ENCODE assay signal across 9 cellular contexts in genomic region chr19:51016798-51017683, GRCh38. TPM values are rescaled to one million over a fixed set of nuclear protein-coding genes. Genes with fewer than 3 reads are reported as not detected.
DNase-seq lines count a peak whose midpoint lies in the region; ATAC-seq and TF ChIP-seq lines count a peak whose summit lies in the region.
"Had no signal": no experiment of that assay in that cellular context is flagged by ENCODE, and none has a peak within 500 bp of the region (broad histone marks: within the 10 kb centered on the region; RNA-seq: fewer than 3 reads in every experiment).

No MANE protein-coding gene starts in this region.

- H2AFZ ChIP-seq in OCI-LY1 (ENCODE audit: low read length): no peak overlapping the region

- peaks cover 57% of the 10 kb centered on the region for H3K27me3 Mint-ChIP-seq in activated naive CD8-positive, alpha-beta T cell treated with anti-CD3 and anti-CD28 coated beads, Interleukin-2, amount 10 ng/mL, durations not matched to agents 7 days and 5 days

- no peaks in the 10 kb centered on the region for H3F3A ChIP-seq in OCI-LY1 (ENCODE audit: insufficient read depth, low read length)

- H3K27me3 ChIP-seq in AG04450 (ENCODE audit: control insufficient read depth, insufficient read depth, low read length) (peaks cover 26% of the 10 kb centered on the region), OCI-LY1 (ENCODE audit: insufficient read depth, low read length) (no peaks in the 10 kb centered on the region), rectal smooth muscle tissue (ENCODE audit: control insufficient read depth, insufficient read depth, low read length) (peaks cover 9% of the 10 kb centered on the region)

- ATAC-seq in activated naive CD8-positive, alpha-beta T cell treated with anti-CD3 and anti-CD28 coated beads, Interleukin-2, amount 10 ng/mL, durations not matched to agents 7 days and 5 days (ENCODE audit: low read depth): peak; percentile 46
- no peak for ATAC-seq in HG03108 (IDR thresholded peaks at IDR 0.05; ENCODE audit: unreplicated experiment)
- ATAC-seq in HG02981 (IDR thresholded peaks at IDR 0.05; ENCODE audit: unreplicated experiment): no peak

- no peak overlapping the region for H3K4me2 ChIP-seq in OCI-LY1 (ENCODE audit: low read length)

- H3K36me3 ChIP-seq in OCI-LY1 (ENCODE audit: insufficient read depth, low read length) (no peaks in the 10 kb centered on the region), rectal smooth muscle tissue (ENCODE audit: control insufficient read depth, insufficient read depth, low read length) (no peaks in the 10 kb centered on the region)

- CTCF ChIA-PET in AG04450 (lab: Charles Lee): interaction anchor here (0.5 to 1.6 kb wide), 9 partner anchors 9 to 641 kb away, joined by 3 to 5 read pairs (median 3); partner anchors contain the start of gene NR1H2

- H3K4me1 Mint-ChIP-seq in activated naive CD8-positive, alpha-beta T cell treated with anti-CD3 and anti-CD28 coated beads, Interleukin-2, amount 10 ng/mL, durations not matched to agents 7 days and 5 days: peaks cover 27% of the 10 kb centered on the region

- no peaks in the 10 kb centered on the region for H3K79me2 ChIP-seq in OCI-LY1 (ENCODE audit: insufficient read depth, low read length)

- DNase-seq in AG04450 (ENCODE audit: low read depth, low spot score): no peak
- peak; percentile 85 for DNase-seq in GM13976 (ENCODE audit: low spot score)
- DNase-seq in activated naive CD8-positive, alpha-beta T cell treated with anti-CD3 and anti-CD28 coated beads, Interleukin-2, amount 10 ng/mL, durations not matched to agents 7 days and 5 days: peak; percentile 73
- peak; percentile 36 for DNase-seq in hepatic stellate cell (ENCODE audit: low spot score)

- POLR2A ChIA-PET in AG04450 (lab: Yijun Ruan, JAX): no interaction called here
- POLR2A ChIA-PET in activated naive CD8-positive, alpha-beta T cell treated with anti-CD3 and anti-CD28 coated beads, Interleukin-2, amount 10 ng/mL, durations not matched to agents 7 days and 5 days (lab: Charles Lee): no interaction called here

- no peaks in the 10 kb centered on the region for H3K9me3 Mint-ChIP-seq in activated naive CD8-positive, alpha-beta T cell treated with anti-CD3 and anti-CD28 coated beads, Interleukin-2, amount 10 ng/mL, durations not matched to agents 7 days and 5 days

- no peak overlapping the region for H3K27ac Mint-ChIP-seq in activated naive CD8-positive, alpha-beta T cell treated with anti-CD3 and anti-CD28 coated beads, Interleukin-2, amount 10 ng/mL, durations not matched to agents 7 days and 5 days

- in situ Hi-C loops in GM13976 (cut with MboI; ENCODE audit: low sequenced_read_pairs, unreplicated experiment): no loop called here

- H3K9me2 ChIP-seq in OCI-LY1 (ENCODE audit: low read depth, low read length): no peaks in the 10 kb centered on the region

- no peak overlapping the region for H3K27ac ChIP-seq in AG04450 (ENCODE audit: low read depth, low read length)
- no peak overlapping the region for H3K27ac ChIP-seq in OCI-LY1 (ENCODE audit: low read depth, low read length, poor library complexity, severe bottlenecking)
- no peak overlapping the region for H3K27ac ChIP-seq in rectal smooth muscle tissue (ENCODE audit: low read depth, low read length)

- peak; percentile 58 for TF ChIP-seq CTCF in AG04450 (IDR thresholded peaks at IDR 0.05; ENCODE audit: low read depth, low read length)
- TF ChIP-seq CTCF in GM13976 (IDR thresholded peaks at IDR 0.05; ENCODE audit: borderline replicate concordance, control extremely low read depth, extremely low read depth, insufficient read depth, missing control alignments): peak; percentile 82
- peak; percentile 53 for TF ChIP-seq CTCF in OCI-LY1 (IDR thresholded peaks at IDR 0.05; ENCODE audit: low read length)

- H3K4me3 ChIP-seq in AG04450 (ENCODE audit: low read depth, low read length) (no peak overlapping the region), OCI-LY1 (ENCODE audit: low read depth, low read length, poor library complexity, severe bottlenecking) (no peak overlapping the region), rectal smooth muscle tissue (ENCODE audit: low read length) (peak overlapping the region; percentile 14)

- H3K9ac ChIP-seq in OCI-LY1 (ENCODE audit: low read length) (no peak overlapping the region), rectal smooth muscle tissue (ENCODE audit: low read length) (no peak overlapping the region)

- H3K9me3 ChIP-seq in AG04450 (ENCODE audit: control insufficient read depth, insufficient read depth, low read length) (peaks cover 4% of the 10 kb centered on the region; the same call in 1 of the 2 replicates), OCI-LY1 (ENCODE audit: low read length) (no peaks in the 10 kb centered on the region)

- H4K20me1 ChIP-seq in OCI-LY1 (ENCODE audit: insufficient read depth, low read length): no peaks in the 10 kb centered on the region

- H3K4me1 ChIP-seq in OCI-LY1 (ENCODE audit: insufficient read depth, low read length, severe bottlenecking): no peaks in the 10 kb centered on the region
- no peaks in the 10 kb centered on the region for H3K4me1 ChIP-seq in rectal smooth muscle tissue (ENCODE audit: control insufficient read depth, insufficient read depth, low read length)

- H3K4me3 Mint-ChIP-seq in activated naive CD8-positive, alpha-beta T cell treated with anti-CD3 and anti-CD28 coated beads, Interleukin-2, amount 10 ng/mL, durations not matched to agents 7 days and 5 days: peak overlapping the region; percentile 44

- H3K36me3 Mint-ChIP-seq in activated naive CD8-positive, alpha-beta T cell treated with anti-CD3 and anti-CD28 coated beads, Interleukin-2, amount 10 ng/mL, durations not matched to agents 7 days and 5 days: no peaks in the 10 kb centered on the region

RNA-seq across cellular contexts. Expression of gene KLK10, which starts 2.5 kb away (rescaled TPM):
- not detected in 2 replicates for polyA plus RNA-seq in AG04450 (2011; rRNA removed)
- polyA minus RNA-seq in AG04450 (2011; rRNA and poly(A)+ RNA removed): not detected in 2 replicates
- not detected for total RNA-seq in activated naive CD8-positive, alpha-beta T cell treated with anti-CD3 and anti-CD28 coated beads, Interleukin-2, amount 10 ng/mL, durations not matched to agents 7 days and 5 days
- total RNA-seq: temporal lobe had no signal

RNA-seq across cellular contexts. Expression of gene KLK11, which starts 9.4 kb away (rescaled TPM):
- not detected in 2 replicates for polyA plus RNA-seq in AG04450 (2011; rRNA removed)
- not detected in 2 replicates for polyA minus RNA-seq in AG04450 (2011; rRNA and poly(A)+ RNA removed)
- not detected for total RNA-seq in activated naive CD8-positive, alpha-beta T cell treated with anti-CD3 and anti-CD28 coated beads, Interleukin-2, amount 10 ng/mL, durations not matched to agents 7 days and 5 days
- total RNA-seq: temporal lobe had no signal

RNA-seq across cellular contexts. Expression of gene KLK8, which starts 15.6 kb away (rescaled TPM):
- polyA plus RNA-seq in AG04450 (2011; rRNA removed): not detected in 2 replicates
- polyA minus RNA-seq in AG04450 (2011; rRNA and poly(A)+ RNA removed): not detected in 2 replicates
- total RNA-seq in activated naive CD8-positive, alpha-beta T cell treated with anti-CD3 and anti-CD28 coated beads, Interleukin-2, amount 10 ng/mL, durations not matched to agents 7 days and 5 days: not detected
- total RNA-seq: temporal lobe had no signal

RNA-seq across cellular contexts. Expression of gene KLK12, which starts 17.8 kb away (rescaled TPM):
- not detected in 2 replicates for polyA plus RNA-seq in AG04450 (2011; rRNA removed)
- polyA minus RNA-seq in AG04450 (2011; rRNA and poly(A)+ RNA removed): not detected in 2 replicates
- not detected for total RNA-seq in activated naive CD8-positive, alpha-beta T cell treated with anti-CD3 and anti-CD28 coated beads, Interleukin-2, amount 10 ng/mL, durations not matched to agents 7 days and 5 days
- total RNA-seq: temporal lobe had no signal

RNA-seq across cellular contexts. Expression of gene KLK7, which starts 33.3 kb away (rescaled TPM):
- not detected in 2 replicates for polyA plus RNA-seq in AG04450 (2011; rRNA removed)
- not detected in 2 replicates for polyA minus RNA-seq in AG04450 (2011; rRNA and poly(A)+ RNA removed)
- total RNA-seq in activated naive CD8-positive, alpha-beta T cell treated with anti-CD3 and anti-CD28 coated beads, Interleukin-2, amount 10 ng/mL, durations not matched to agents 7 days and 5 days: not detected
- total RNA-seq: temporal lobe had no signal
